ENCODE assay signal across 9 cellular contexts in the genomic region with DNA sequence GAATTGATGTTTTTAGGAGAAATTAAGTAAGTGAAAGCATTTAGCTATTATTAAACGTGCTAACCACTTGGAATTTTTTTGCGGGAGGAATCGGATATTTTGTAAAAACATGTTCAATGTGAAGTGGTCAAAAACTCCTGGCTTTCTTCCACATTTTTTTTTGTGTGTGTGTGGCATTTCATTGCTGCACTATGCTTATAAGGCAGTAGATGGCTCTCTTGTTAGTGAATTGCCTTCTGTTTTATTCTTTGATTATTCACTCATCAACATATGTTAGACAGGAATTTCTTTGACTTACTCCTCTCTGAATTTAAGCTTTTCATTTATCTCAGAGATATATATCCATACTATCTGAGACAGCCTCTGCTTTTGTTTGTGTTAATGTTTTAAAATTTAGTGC.
DNase-seq lines count a peak whose midpoint lies in the region; ATAC-seq and TF ChIP-seq lines count a peak whose summit lies in the region.
"Had no signal": no experiment of that assay in that cellular context is flagged by ENCODE, and none has a peak within 500 bp of the region (broad histone marks: within the 10 kb centered on the region; RNA-seq: fewer than 3 reads in every experiment).

No MANE protein-coding gene starts in this region.

- no peaks in the 10 kb centered on the region for H3K27me3 Mint-ChIP-seq in effector memory CD8-positive, alpha-beta T cell

- POLR2A ChIA-PET in AG04449 (lab: Yijun Ruan, JAX) (interaction anchor here (0.6 kb wide), 1 partner anchor 13 kb away, joined by 3 read pairs; no protein-coding TSS in a partner anchor), HEK293T (lab: Yijun Ruan, JAX) (no interaction called here)

- no peak for ATAC-seq in effector memory CD8-positive, alpha-beta T cell (replicated peaks)
- ATAC-seq in GM18502 (IDR thresholded peaks at IDR 0.05; ENCODE audit: poor library complexity, unreplicated experiment): no peak
- ATAC-seq in HG03045 (IDR thresholded peaks at IDR 0.05; ENCODE audit: unreplicated experiment): no peak
- no peak for ATAC-seq in HG03097 (IDR thresholded peaks at IDR 0.05; ENCODE audit: low FRiP score, unreplicated experiment)

- no peaks in the 10 kb centered on the region for H3K4me1 Mint-ChIP-seq in effector memory CD8-positive, alpha-beta T cell (ENCODE audit: low read depth in 2 of 2)

- H3K9me3 Mint-ChIP-seq in effector memory CD8-positive, alpha-beta T cell: no peaks in the 10 kb centered on the region

- DNase-seq in AG04449 (ENCODE audit: low read depth, low spot score) (no peak), HEK293T (ENCODE audit: extremely low spot score) (peak; percentile 13), inferior parietal cortex (ENCODE audit: extremely low spot score) (peak; percentile 38)
- no peak for DNase-seq in effector memory CD8-positive, alpha-beta T cell
- DNase-seq: Karpas-422 had no signal

- H3K4me3 ChIP-seq in AG04449 (ENCODE audit: low read depth, low read length) (no peak overlapping the region), WI38 (ENCODE audit: low read depth, low read length) (no peak overlapping the region)

- CTCF ChIA-PET in AG04449 (lab: Yijun Ruan, JAX) (interaction anchor here (0.6 to 2.1 kb wide), 23 partner anchors 9 to 1660 kb away, joined by 3 to 15 read pairs (median 3); no protein-coding TSS in a partner anchor), HEK293T (lab: Yijun Ruan, JAX) (interaction anchor here (0.8 kb wide), 1 partner anchor 374 kb away, joined by 4 read pairs; no protein-coding TSS in a partner anchor)

- TF ChIP-seq CTCF in AG04449 (IDR thresholded peaks at IDR 0.05; ENCODE audit: insufficient read depth, low read length, missing control alignments) (peak; percentile 54), WI38 (IDR thresholded peaks at IDR 0.05; ENCODE audit: low read depth, low read length) (peak; percentile 39; the same call in 1 of the 2 replicates)

- peaks cover 6% of the 10 kb centered on the region for H3K36me3 Mint-ChIP-seq in effector memory CD8-positive, alpha-beta T cell (ENCODE audit: insufficient read depth)

- no peak overlapping the region for H3K27ac Mint-ChIP-seq in effector memory CD8-positive, alpha-beta T cell

- no peak overlapping the region for H3K4me3 Mint-ChIP-seq in effector memory CD8-positive, alpha-beta T cell

TF ChIP-seq in HEK293T, 16 proteins besides CTCF, POLR2A, EP300 and RAD21:
- no peak for TF ChIP-seq L3MBTL2 (conservative IDR thresholded peaks at IDR 0.05)
- no peak for TF ChIP-seq ARNT (IDR thresholded peaks at IDR 0.05)
- no peak for TF ChIP-seq TARDBP (IDR thresholded peaks at IDR 0.05)
- no peak for TF ChIP-seq SP1 (IDR thresholded peaks at IDR 0.05)
- no peak for TF ChIP-seq FOXM1 (IDR thresholded peaks at IDR 0.05; ENCODE audit: borderline replicate concordance)
- no peak for TF ChIP-seq FOXK2 (IDR thresholded peaks at IDR 0.05)
- no peak for TF ChIP-seq CTBP1 (IDR thresholded peaks at IDR 0.05; ENCODE audit: borderline replicate concordance)
- TF ChIP-seq NFRKB (IDR thresholded peaks at IDR 0.05): no peak
- TF ChIP-seq FOXA1 (IDR thresholded peaks at IDR 0.05): no peak
- no peak for TF ChIP-seq ELF4 (IDR thresholded peaks at IDR 0.05)
- TF ChIP-seq, protein P1, sequence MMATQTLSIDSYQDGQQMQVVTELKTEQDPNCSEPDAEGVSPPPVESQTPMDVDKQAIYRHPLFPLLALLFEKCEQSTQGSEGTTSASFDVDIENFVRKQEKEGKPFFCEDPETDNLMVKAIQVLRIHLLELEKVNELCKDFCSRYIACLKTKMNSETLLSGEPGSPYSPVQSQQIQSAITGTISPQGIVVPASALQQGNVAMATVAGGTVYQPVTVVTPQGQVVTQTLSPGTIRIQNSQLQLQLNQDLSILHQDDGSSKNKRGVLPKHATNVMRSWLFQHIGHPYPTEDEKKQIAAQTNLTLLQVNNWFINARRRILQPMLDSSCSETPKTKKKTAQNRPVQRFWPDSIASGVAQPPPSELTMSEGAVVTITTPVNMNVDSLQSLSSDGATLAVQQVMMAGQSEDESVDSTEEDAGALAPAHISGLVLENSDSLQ (IDR thresholded peaks at IDR 0.05): no peak
- no peak for TF ChIP-seq ZNF384 (IDR thresholded peaks at IDR 0.05)
- no peak for TF ChIP-seq BHLHE40 (IDR thresholded peaks at IDR 0.05; ENCODE audit: borderline replicate concordance)
- no peak for TF ChIP-seq HDGF (IDR thresholded peaks at IDR 0.05; ENCODE audit: borderline replicate concordance)
- no peak for TF ChIP-seq SUZ12 (IDR thresholded peaks at IDR 0.05)
- TF ChIP-seq LEF1 (IDR thresholded peaks at IDR 0.05; ENCODE audit: borderline replicate concordance): no peak
TF ChIP-seq in HEK293T: peak in this region for 0.

Comparison
In these comparisons a context has a peak if more than half of its experiments do, and no peak if none do; other contexts are left out.
1. DNase-seq: peak in HEK293T (single experiment) and inferior parietal cortex (single experiment); none in AG04449 (single experiment) and effector memory CD8-positive, alpha-beta T cell (0 of 3).